In genomic region chr3:4426782-4427344, GRCh38 we compare ENCODE assay signal across 8 cellular contexts. TPM values are rescaled to one million over a fixed set of nuclear protein-coding genes. Genes with fewer than 3 reads are reported as not detected.
A peak's percentile ranks its signal among the peaks of the same experiment; 100 is the strongest.
DNase-seq lines count a peak whose midpoint lies in the region; ATAC-seq and TF ChIP-seq lines count a peak whose summit lies in the region.

No MANE protein-coding gene starts in this region.

- H3K4me3 Mint-ChIP-seq in activated B cell treated with CpG ODN at 0.5 μM for 24 hours (no peak overlapping the region), mesothelial cell of epicardium (peak overlapping the region; percentile 18)

- H3K27me3 ChIP-seq in AG04450 (ENCODE audit: control insufficient read depth, insufficient read depth, low read length) = no peaks in the 10 kb centered on the region

- POLR2A ChIA-PET in AG04450 (lab: Yijun Ruan, JAX) (interaction anchor here (0.7 to 1.1 kb wide), 2 partner anchors 40 to 66 kb away, joined by 3 to 9 read pairs; partner anchors contain the start of genes ITPR1 and SUMF1), activated B cell treated with CpG ODN at 0.5 μM for 24 hours (lab: Charles Lee) (interaction anchor here (1.4 kb wide), 1 partner anchor 67 kb away, joined by 4 read pairs; the partner anchor contains the start of gene ITPR1)

- TF ChIP-seq CTCF in AG04450 (IDR thresholded peaks at IDR 0.05; ENCODE audit: low read depth, low read length) (no peak), activated B cell treated with CpG ODN at 0.5 μM for 24 hours (IDR thresholded peaks at IDR 0.05) (no peak), mesothelial cell of epicardium (IDR thresholded peaks at IDR 0.05; ENCODE audit: unreplicated experiment) (no peak)

- ATAC-seq in GM18870 (IDR thresholded peaks at IDR 0.05; ENCODE audit: unreplicated experiment) (peak; percentile 95), HG03060 (IDR thresholded peaks at IDR 0.05; ENCODE audit: low read depth, unreplicated experiment) (peak; percentile 78), activated B cell treated with CpG ODN at 0.5 μM for 24 hours (ENCODE audit: low read depth) (peak; percentile 58)

- H3K4me3 ChIP-seq in AG04450 (ENCODE audit: low read depth, low read length) = no peak overlapping the region

- no peaks in the 10 kb centered on the region for H3K27me3 Mint-ChIP-seq in activated B cell treated with CpG ODN at 0.5 μM for 24 hours
- no peaks in the 10 kb centered on the region for H3K27me3 Mint-ChIP-seq in mesothelial cell of epicardium (ENCODE audit: low read depth)

- H3K36me3 Mint-ChIP-seq in activated B cell treated with CpG ODN at 0.5 μM for 24 hours (ENCODE audit: low read depth) (peaks cover 13% of the 10 kb centered on the region), mesothelial cell of epicardium (peaks cover 14% of the 10 kb centered on the region)

- H3K27ac Mint-ChIP-seq in activated B cell treated with CpG ODN at 0.5 μM for 24 hours (peak overlapping the region; percentile 57), mesothelial cell of epicardium (peak overlapping the region; percentile 91)

- peaks cover 6% of the 10 kb centered on the region for H3K9me3 Mint-ChIP-seq in activated B cell treated with CpG ODN at 0.5 μM for 24 hours
- peaks cover 7% of the 10 kb centered on the region for H3K9me3 Mint-ChIP-seq in mesothelial cell of epicardium

- DNase-seq in AG04450 (ENCODE audit: low read depth, low spot score) (peak; percentile 60), activated B cell treated with CpG ODN at 0.5 μM for 24 hours (no peak), mesothelial cell of epicardium (ENCODE audit: low spot score in 2 of 2, unreplicated experiment in 2 of 2) (no peak), NCI-H187 (lab: John Stamatoyannopoulos, UW) (no peak)
- no peak for DNase-seq in activated CD4-positive, alpha-beta T cell treated with anti-CD3 and anti-CD28 coated beads for 4 hours
- DNase-seq in stimulated activated CD4-positive, alpha-beta T cell treated with anti-CD3 and anti-CD28 coated beads, Interleukin-4, amount 100 ng/mL, for 4 hours = no peak

- H3K27ac ChIP-seq in AG04450 (ENCODE audit: low read depth, low read length) = peak overlapping the region; percentile 57

- intact Hi-C loops in activated B cell treated with CpG ODN at 0.5 μM for 24 hours (cut with micrococcal nuclease) = loop anchor here (2.0 to 5.0 kb wide), 3 partner anchors 40 to 205 kb away; partner anchors contain the start of genes ITPR1 and SUMF1

- H3K4me1 Mint-ChIP-seq in activated B cell treated with CpG ODN at 0.5 μM for 24 hours = peaks cover 20% of the 10 kb centered on the region
- peaks cover 23% of the 10 kb centered on the region for H3K4me1 Mint-ChIP-seq in mesothelial cell of epicardium

- no peaks in the 10 kb centered on the region for H3K9me3 ChIP-seq in AG04450 (ENCODE audit: control insufficient read depth, insufficient read depth, low read length)

- CTCF ChIA-PET in AG04450 (lab: Charles Lee) (interaction anchor here (0.5 to 1.3 kb wide), 3 partner anchors 76 to 207 kb away, joined by 4 to 7 read pairs (median 5); no protein-coding TSS in a partner anchor), activated B cell treated with CpG ODN at 0.5 μM for 24 hours (lab: Charles Lee) (no interaction called here)

RNA-seq across cellular contexts. Expression of gene SUMF1, which starts 40.2 kb away (rescaled TPM):
- 46.5 and 51.4 TPM in 2 replicates for polyA plus RNA-seq in AG04450 (2011; rRNA removed)
- polyA minus RNA-seq in AG04450 (2011; rRNA and poly(A)+ RNA removed) = 29.4 and 31.3 TPM in 2 replicates
- total RNA-seq in activated B cell treated with CpG ODN at 0.5 μM for 24 hours (18.4 and 20.7 TPM in 2 replicates), mesothelial cell of epicardium (26.5 to 31.3 TPM (median 28.7 TPM) in 3 replicates)
